ENCODE assay signal across 1 cellular context in genomic region chr3:127698264-127699097, GRCh38.
TF ChIP-seq lines count a peak whose summit lies in the region.

No MANE protein-coding gene starts in this region.

TF ChIP-seq in H1, 55 proteins besides CTCF, POLR2A, EP300 and RAD21:
- TF ChIP-seq E2F6 (IDR thresholded peaks at IDR 0.05), result no peak
- no peak for TF ChIP-seq BACH1 (IDR thresholded peaks at IDR 0.05; ENCODE audit: low read length)
- no peak for TF ChIP-seq KDM5A (IDR thresholded peaks at IDR 0.05; ENCODE audit: low read length)
- no peak for TF ChIP-seq JUND (IDR thresholded peaks at IDR 0.05; ENCODE audit: low read length)
- no peak for TF ChIP-seq HDAC6 (IDR thresholded peaks at IDR 0.05; ENCODE audit: low read depth, low read length)
- TF ChIP-seq SP1 (IDR thresholded peaks at IDR 0.05; ENCODE audit: low read depth, low read length), result no peak
- no peak for TF ChIP-seq SIRT6 (IDR thresholded peaks at IDR 0.05; ENCODE audit: low read length)
- TF ChIP-seq TAF7 (optimal IDR thresholded peaks at IDR 0.05; ENCODE audit: borderline replicate concordance, low read depth, low read length), result no peak
- no peak for TF ChIP-seq CHD2 (IDR thresholded peaks at IDR 0.05; ENCODE audit: low read length)
- TF ChIP-seq FOSL1 (IDR thresholded peaks at IDR 0.05; ENCODE audit: insufficient read depth, low read depth, low read length), result no peak
- TF ChIP-seq CBX8 (IDR thresholded peaks at IDR 0.05; ENCODE audit: borderline replicate concordance, low read depth, low read length), result no peak
- TF ChIP-seq CEBPB (IDR thresholded peaks at IDR 0.05; ENCODE audit: low read depth, low read length), result no peak
- no peak for TF ChIP-seq SP2 (IDR thresholded peaks at IDR 0.05; ENCODE audit: low read length)
